ENCODE assay signal across 10 cellular contexts in genomic region chr16:87435399-87436224, GRCh38. TPM values are rescaled to one million over a fixed set of nuclear protein-coding genes. Genes with fewer than 3 reads are reported as not detected.
DNase-seq lines count a peak whose midpoint lies in the region; ATAC-seq and TF ChIP-seq lines count a peak whose summit lies in the region.
"Had no signal": no experiment of that assay in that cellular context is flagged by ENCODE, and none has a peak within 500 bp of the region (broad histone marks: within the 10 kb centered on the region; RNA-seq: fewer than 3 reads in every experiment).

No MANE protein-coding gene starts in this region.

- H3K4me3 Mint-ChIP-seq in chondrocyte (ENCODE audit: unreplicated experiment), result peak overlapping the region; percentile 16
- H3K4me3 Mint-ChIP-seq: activated B cell treated with CpG ODN at 0.5 μM for 24 hours had no signal

- peak; percentile 50 for ATAC-seq in left lobe of liver

- H3K27ac Mint-ChIP-seq in chondrocyte (ENCODE audit: unreplicated experiment), result peak overlapping the region; percentile 65
- H3K27ac Mint-ChIP-seq: activated B cell treated with CpG ODN at 0.5 μM for 24 hours had no signal

- peak overlapping the region in 1 of 2 donors; percentile 38 for H3K9ac ChIP-seq in stomach smooth muscle (ENCODE audit: low read length in 2 of 2)

- no peaks in the 10 kb centered on the region for H3K27me3 ChIP-seq in stomach smooth muscle (ENCODE audit: control insufficient read depth in 1 of 2, insufficient read depth in 2 of 2, low read length in 2 of 2)
- no peaks in the 10 kb centered on the region for H3K27me3 ChIP-seq in HAP-1 (ENCODE audit: low read depth)

- H3K4me1 ChIP-seq in stomach smooth muscle (ENCODE audit: control insufficient read depth, insufficient read depth, low read length) (peaks cover 16% of the 10 kb centered on the region), HAP-1 (no peaks in the 10 kb centered on the region)

- H3K4me3 ChIP-seq in stomach smooth muscle (ENCODE audit: low read length in 2 of 2), result peak overlapping the region in 1 of 2 donors; percentile 19
- no peak overlapping the region for H3K4me3 ChIP-seq in HAP-1

- in situ Hi-C loops in HAP-1 (cut with MboI; ENCODE audit: low sequenced_read_pairs), result no loop called here

- H3K9me3 Mint-ChIP-seq in chondrocyte (ENCODE audit: low read depth), result no peaks in the 10 kb centered on the region
- H3K9me3 Mint-ChIP-seq: activated B cell treated with CpG ODN at 0.5 μM for 24 hours had no signal

- peaks cover 37% of the 10 kb centered on the region for H3K4me1 Mint-ChIP-seq in chondrocyte (ENCODE audit: low read depth)

- peak overlapping the region; percentile 18 for H3K27ac ChIP-seq in stomach smooth muscle (ENCODE audit: low read length)

- peaks cover 3 to 8% of the 10 kb centered on the region in 2 donors for H3K36me3 ChIP-seq in stomach smooth muscle (ENCODE audit: control insufficient read depth in 2 of 2, insufficient read depth in 2 of 2, low read length in 2 of 2)
- no peaks in the 10 kb centered on the region for H3K36me3 ChIP-seq in HAP-1 (replicated peaks)

- H3K36me3 Mint-ChIP-seq in chondrocyte (ENCODE audit: low read depth), result no peaks in the 10 kb centered on the region

- H3K9me3 ChIP-seq in stomach smooth muscle (ENCODE audit: control insufficient read depth in 2 of 2, low read length in 2 of 2), result no peaks in the 10 kb centered on the region
- H3K9me3 ChIP-seq in HAP-1, result no peaks in the 10 kb centered on the region

- H3K27me3 Mint-ChIP-seq in chondrocyte (ENCODE audit: low read depth), result no peaks in the 10 kb centered on the region

- no peak for TF ChIP-seq CTCF in chondrocyte (IDR thresholded peaks at IDR 0.05)

- peak; percentile 69 for DNase-seq in HT1080 (ENCODE audit: low read depth)
- peak; percentile 82 for DNase-seq in chondrocyte (ENCODE audit: low spot score)
- no peak for DNase-seq in left lobe of liver (ENCODE audit: low spot score)
- no peak for DNase-seq in HAP-1 (ENCODE audit: low spot score in 2 of 2)
- DNase-seq in HK-2 (ENCODE audit: unreplicated experiment), result no peak
- DNase-seq in DMS 273 treated with DMSO at 0.1 percent for 48 hours (lab: John Stamatoyannopoulos, UW), result no peak
- DNase-seq in midbrain (lab: John Stamatoyannopoulos, UW), result no peak
- DNase-seq: activated B cell treated with CpG ODN at 0.5 μM for 24 hours, NCI-H446 had no signal

RNA-seq across cellular contexts. Expression of gene MAP1LC3B, which starts 43.5 kb away (rescaled TPM):
- total RNA-seq in HT1080 (2014; rRNA removed; shearing (Covaris generic)), result 11.5 and 50.6 TPM in 2 replicates
- polyA plus RNA-seq in HT1080 (2015; cell fraction: cytosol; rRNA removed), result 69.8 and 74.2 TPM in 2 replicates
- polyA plus RNA-seq in HT1080 (2015; cell fraction: nucleus; rRNA removed), result 32.3 and 39.8 TPM in 2 replicates
- total RNA-seq in chondrocyte, result 139 to 189 TPM (median 186 TPM) in 3 replicates
- total RNA-seq in left lobe of liver, result 15.1 TPM

RNA-seq across cellular contexts. Expression of gene FBXO31, which starts 52.0 kb away (rescaled TPM):
- 16.7 and 18.3 TPM in 2 replicates for total RNA-seq in HT1080 (2014; rRNA removed; shearing (Covaris generic))
- 10.4 and 10.8 TPM in 2 replicates for polyA plus RNA-seq in HT1080 (2015; cell fraction: cytosol; rRNA removed)
- polyA plus RNA-seq in HT1080 (2015; cell fraction: nucleus; rRNA removed), result 21.8 and 24.8 TPM in 2 replicates
- total RNA-seq in chondrocyte (30.3 to 37.2 TPM (median 30.6 TPM) in 3 replicates), left lobe of liver (44.6 TPM)

RNA-seq across cellular contexts. Expression of gene ZCCHC14, which starts 57.2 kb away (rescaled TPM):
- total RNA-seq in HT1080 (2014; rRNA removed; shearing (Covaris generic)), result 3.6 and 4.9 TPM in 2 replicates
- 6.2 and 8.1 TPM in 2 replicates for polyA plus RNA-seq in HT1080 (2015; cell fraction: cytosol; rRNA removed)
- polyA plus RNA-seq in HT1080 (2015; cell fraction: nucleus; rRNA removed), result 11.3 and 14.5 TPM in 2 replicates
- 28.0 to 29.6 TPM (median 29.6 TPM) in 3 replicates for total RNA-seq in chondrocyte
- 19.3 TPM for total RNA-seq in left lobe of liver

Comparison
In these comparisons a context has a peak if more than half of its experiments do, and no peak if none do; other contexts are left out.
1. DNase-seq: peak in HT1080 (single experiment) and chondrocyte (single experiment); none in left lobe of liver (single experiment), HAP-1 (0 of 2), HK-2 (single experiment), DMS 273 treated with DMSO at 0.1 percent for 48 hours (single experiment) and midbrain (single experiment).